ENCODE assay signal across 2 cellular contexts in the genomic region with DNA sequence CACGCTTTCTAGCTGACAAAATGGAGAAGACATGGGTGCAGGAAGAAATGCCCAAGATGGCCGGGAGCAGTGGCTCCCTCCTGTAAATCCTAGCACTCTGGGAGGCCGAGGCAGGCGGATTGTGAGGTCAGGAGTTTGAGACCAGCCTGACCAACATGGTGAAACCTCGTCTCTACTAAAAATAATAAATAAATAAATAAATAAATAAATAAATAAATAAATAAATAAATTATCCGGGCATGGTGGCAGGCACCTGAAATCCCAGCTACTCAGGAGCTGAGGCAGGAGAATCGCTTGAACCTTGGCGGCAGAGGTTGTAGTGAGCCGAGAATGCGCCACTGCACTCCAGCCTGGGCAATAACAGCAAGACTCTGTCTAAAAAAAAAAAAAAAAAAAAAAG. TPM values are rescaled to one million over a fixed set of nuclear protein-coding genes. Genes with fewer than 3 reads are reported as not detected.
"Had no signal": no experiment of that assay in that cellular context is flagged by ENCODE, and none has a peak within 500 bp of the region (broad histone marks: within the 10 kb centered on the region; RNA-seq: fewer than 3 reads in every experiment).

No MANE protein-coding gene starts in this region.

RNA-seq across cellular contexts. Expression of a gene that starts 5.9 kb away (rescaled TPM):
- total RNA-seq: G401, GM12878 had no signal
